In the genomic region with DNA sequence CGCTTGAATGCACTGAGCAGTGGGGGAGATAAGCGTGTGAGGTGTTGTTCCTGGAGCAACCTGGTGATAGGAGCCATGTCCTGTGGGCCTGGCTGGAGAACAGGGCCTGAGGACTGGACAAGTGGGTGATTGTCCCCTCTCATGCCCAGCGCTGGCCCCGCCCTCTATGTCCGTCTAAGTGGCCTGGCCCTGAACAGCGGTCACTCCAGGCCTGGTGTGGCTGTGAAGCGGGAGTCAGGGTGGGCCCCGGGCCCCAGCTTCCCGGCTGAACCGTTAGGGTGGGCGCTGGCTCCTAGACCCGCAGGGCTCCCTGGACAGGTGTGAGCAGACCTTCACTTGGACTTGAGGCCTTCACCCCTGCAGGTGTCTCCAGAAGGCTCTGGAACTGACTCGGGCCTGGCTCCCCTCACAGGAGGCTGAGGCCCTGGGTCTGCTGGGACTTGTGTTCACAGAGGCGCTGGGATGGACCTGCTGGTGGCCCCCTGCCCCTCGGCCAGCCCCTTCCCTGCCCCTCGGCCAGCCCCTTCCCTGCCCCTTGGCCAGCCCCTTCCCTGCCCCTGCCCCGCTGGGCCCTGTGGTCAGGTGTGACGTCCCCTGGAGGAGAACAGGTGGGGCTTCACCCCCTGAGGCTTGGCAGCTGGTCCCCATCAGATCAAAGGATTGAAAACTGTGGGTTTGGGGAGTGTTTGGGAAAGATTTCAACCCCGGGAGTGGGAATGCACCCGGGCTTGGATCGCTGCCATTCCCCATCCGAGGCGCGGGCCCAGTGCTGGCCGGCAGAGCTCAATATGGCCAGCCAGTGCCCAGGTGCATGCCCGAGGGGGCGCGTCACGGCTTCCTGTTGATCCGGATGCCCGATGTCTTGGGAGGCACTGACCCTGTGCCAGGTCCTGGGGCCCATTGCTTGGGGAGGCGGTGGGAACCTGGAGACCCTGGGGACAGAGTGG, we compare ENCODE assay signal across 32 cellular contexts. TPM values are rescaled to one million over a fixed set of nuclear protein-coding genes. Genes with fewer than 3 reads are reported as not detected.
A peak's percentile ranks its signal among the peaks of the same experiment; 100 is the strongest.
DNase-seq lines count a peak whose midpoint lies in the region; ATAC-seq and TF ChIP-seq lines count a peak whose summit lies in the region.
"Had no signal": no experiment of that assay in that cellular context is flagged by ENCODE, and none has a peak within 500 bp of the region (broad histone marks: within the 10 kb centered on the region; RNA-seq: fewer than 3 reads in every experiment).

No MANE protein-coding gene starts in this region.

- H3K9me3 ChIP-seq in lower lobe of right lung (no peaks in the 10 kb centered on the region), ovary (no peaks in the 10 kb centered on the region)
- H3K9me3 ChIP-seq: A549, neutrophil, Peyer's patch, psoas muscle, SJSA1 had no signal

- no peak for TF ChIP-seq CTCF in lower lobe of right lung (IDR thresholded peaks at IDR 0.05)
- TF ChIP-seq CTCF in ovary (IDR thresholded peaks at IDR 0.05) = no peak

- intact Hi-C loops in left cardiac atrium (cut with DNase I) (loop anchor here in 1 of 2 donors (10.0 kb wide), 1 partner anchor 185 kb away; no protein-coding TSS in a partner anchor), Right ventricle myocardium superior (cut with DNase I) (no loop called here), lower lobe of right lung (cut with DNase I) (no loop called here), ovary (cut with DNase I) (loop anchor here in 1 of 4 donors (5.0 kb wide), 1 partner anchor 112 kb away; a partner anchor contains a TSS)

- DNase-seq in left cardiac atrium (peak; percentile 18), Right ventricle myocardium superior (no peak), RPMI7951 (ENCODE audit: low read depth) (peak; percentile 85), lower lobe of right lung (peak; percentile 76), ovary (no peak), GF-D8 (lab: John Stamatoyannopoulos, UW) (no peak)
- DNase-seq in stimulated activated CD4-positive, alpha-beta T cell treated with anti-CD3 and anti-CD28 coated beads, Interleukin-15, amount 100 ng/mL, for 24 hours = no peak
- DNase-seq: activated CD4-positive, alpha-beta T cell treated with anti-CD3 and anti-CD28 coated beads for 48 hours; activated naive CD4-positive, alpha-beta T cell treated with anti-CD3 and anti-CD28 coated beads, Interleukin-2, amount 50 U/mL, for 16 hours; activated T-cell treated with anti-CD3 and anti-CD28 coated beads for 4 hours; amniotic stem cell; brain microvascular endothelial cell; DMS 273 treated with DMSO at 0.1 percent for 48 hours; H7; hippocampal formation; NCI-H1105 treated with DMSO at 0.1 percent for 48 hours; NCI-H2029; NCI-H524 treated with DMSO at 0.1 percent for 48 hours; NK-92 treated with Interleukin-12 subunit alpha and Interleukin-12 subunit beta, amount 100 ng/mL, for 24 hours; Peyer's patch; WERI-Rb-1 had no signal

- no peak for TF ChIP-seq POLR2A in ovary (IDR thresholded peaks at IDR 0.05)

- WGBS in ovary, 3 donors = 45 to 66% (median 56%) methylated on average over 13 to 32 of the region's 32 CpGs

- no peaks in the 10 kb centered on the region for H3K36me3 ChIP-seq in lower lobe of right lung
- H3K36me3 ChIP-seq in ovary = no peaks in the 10 kb centered on the region
- H3K36me3 ChIP-seq: brain microvascular endothelial cell, neutrophil, Peyer's patch, SJSA1, WERI-Rb-1 had no signal

- ATAC-seq in left cardiac atrium = no peak
- no peak for ATAC-seq in Right ventricle myocardium superior (ENCODE audit: poor library complexity)
- ATAC-seq in lower lobe of right lung = peak in 1 of 2 donors; percentile 72
- no peak for ATAC-seq in GM18520 (IDR thresholded peaks at IDR 0.05; ENCODE audit: unreplicated experiment)
- ATAC-seq: A549; K562; psoas muscle; stimulated activated memory B cell treated with anti-CD40 and anti-IgM and Interleukin-4, amounts not matched to agents 10 μg/mL and 1 μg/mL and 100 μg/mL, for 72 hours had no signal

- H3K4me3 ChIP-seq in lower lobe of right lung (no peak overlapping the region), ovary (no peak overlapping the region)
- H3K4me3 ChIP-seq: A549, K562, Peyer's patch, psoas muscle, SJSA1 had no signal

- H3K4me1 ChIP-seq in lower lobe of right lung = no peaks in the 10 kb centered on the region
- peaks cover 2% of the 10 kb centered on the region for H3K4me1 ChIP-seq in ovary (ENCODE audit: insufficient read depth)
- H3K4me1 ChIP-seq: Peyer's patch, SJSA1 had no signal

- peak overlapping the region; percentile 11 for H3K27ac ChIP-seq in lower lobe of right lung
- H3K27ac ChIP-seq in ovary = no peak overlapping the region
- H3K27ac ChIP-seq: brain microvascular endothelial cell, neutrophil, Peyer's patch, psoas muscle, SJSA1, WERI-Rb-1 had no signal

- TF ChIP-seq EP300 in ovary (IDR thresholded peaks at IDR 0.05) = no peak

- H3K27me3 ChIP-seq in lower lobe of right lung (ENCODE audit: low read depth) (peaks cover 32% of the 10 kb centered on the region), ovary (no peaks in the 10 kb centered on the region)
- H3K27me3 ChIP-seq: brain microvascular endothelial cell, neutrophil, Peyer's patch, SJSA1 had no signal

RNA-seq across cellular contexts. Expression of a gene that starts 3.2 kb away (rescaled TPM):
- not detected for total RNA-seq in left cardiac atrium
- total RNA-seq in Right ventricle myocardium superior = not detected
- under 0.01 and 0.10 TPM in 2 replicates for total RNA-seq in RPMI7951 (2014; rRNA removed; shearing (Covaris generic))
- 0.09 TPM for total RNA-seq in lower lobe of right lung
- 1 to 10 TPM in 1 of 7 donors, under 1 TPM in 5, not detected in 1; 0.23 to 7.2 (median 0.41) TPM for total RNA-seq in ovary
- under 1 TPM; 0.02 to 0.06 TPM for polyA plus RNA-seq in ovary
- total RNA-seq: activated T-helper 2 cell treated with anti-CD3 and anti-CD28 coated beads, Interferon-gamma antibody, Interleukin-2, Interleukin-4, amounts not matched to agents 10 μg/mL and 5 μg/mL and 100 μg/mL, durations not matched to agents 14 hours and 24 hours and 36 hours; CD4-positive, alpha-beta memory T cell; fibroblast of lung; H7; K562; Peyer's patch; psoas muscle; SJSA1; ureter had no signal
- polyA plus RNA-seq: A549, fibroblast of lung, K562 had no signal

RNA-seq across cellular contexts. Expression of a gene that starts 34.9 kb away (rescaled TPM):
- total RNA-seq in left cardiac atrium = under 1 TPM in 1 of 2 donors, not detected in 1; 0.26 TPM
- total RNA-seq in Right ventricle myocardium superior = not detected
- total RNA-seq in RPMI7951 (2014; rRNA removed; shearing (Covaris generic)) = not detected in 2 replicates
- not detected for total RNA-seq in lower lobe of right lung
- total RNA-seq in ovary = 1 to 10 TPM in 1 of 7 donors, under 1 TPM in 3, not detected in 3; 0.02 to 3.3 (median 0.27) TPM
- polyA plus RNA-seq in ovary = under 1 TPM in 1 of 2 donors, not detected in 1; 0.02 TPM
- total RNA-seq: activated T-helper 2 cell treated with anti-CD3 and anti-CD28 coated beads, Interferon-gamma antibody, Interleukin-2, Interleukin-4, amounts not matched to agents 10 μg/mL and 5 μg/mL and 100 μg/mL, durations not matched to agents 14 hours and 24 hours and 36 hours; CD4-positive, alpha-beta memory T cell; fibroblast of lung; H7; SJSA1 had no signal
- polyA plus RNA-seq: CD4-positive, alpha-beta memory T cell; fibroblast of lung had no signal

Comparison
In these comparisons a context has a peak if more than half of its experiments do, and no peak if none do; other contexts are left out.
1. DNase-seq: peak in left cardiac atrium (single experiment), RPMI7951 (single experiment) and lower lobe of right lung (single experiment); none in Right ventricle myocardium superior (single experiment), stimulated activated CD4-positive, alpha-beta T cell treated with anti-CD3 and anti-CD28 coated beads, Interleukin-15, amount 100 ng/mL, for 24 hours (single experiment), ovary (0 of 5) and GF-D8 (single experiment).